In the genomic region with DNA sequence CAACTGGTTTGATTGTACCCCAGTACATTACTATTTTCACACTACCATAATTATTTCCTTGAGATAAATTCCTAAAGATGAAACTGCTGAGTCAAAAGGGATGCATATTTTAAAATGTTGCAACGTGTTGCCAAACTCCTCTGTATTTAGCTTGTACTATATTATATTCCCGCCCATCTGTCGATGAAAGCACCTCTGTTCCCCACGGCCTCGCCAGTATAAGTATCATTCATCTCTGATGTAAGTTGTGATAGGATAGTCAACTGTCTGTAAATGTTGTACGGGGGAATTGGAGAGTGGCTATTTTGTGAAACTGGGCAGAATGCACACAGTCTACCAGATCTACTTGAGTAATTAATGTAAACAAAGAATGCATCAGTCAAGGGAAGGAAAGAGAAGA, we compare ENCODE assay signal across 20 cellular contexts. TPM values are rescaled to one million over a fixed set of nuclear protein-coding genes. Genes with fewer than 3 reads are reported as not detected.
A peak's percentile ranks its signal among the peaks of the same experiment; 100 is the strongest.
DNase-seq lines count a peak whose midpoint lies in the region; ATAC-seq and TF ChIP-seq lines count a peak whose summit lies in the region.
"Had no signal": no experiment of that assay in that cellular context is flagged by ENCODE, and none has a peak within 500 bp of the region (broad histone marks: within the 10 kb centered on the region; RNA-seq: fewer than 3 reads in every experiment).

No MANE protein-coding gene starts in this region.

- H3K4me1 Mint-ChIP-seq in Calu3 (ENCODE audit: low read depth, unreplicated experiment), result peaks cover 24% of the 10 kb centered on the region
- H3K4me1 Mint-ChIP-seq in chondrocyte (ENCODE audit: low read depth), result peaks cover 28% of the 10 kb centered on the region
- H3K4me1 Mint-ChIP-seq: activated CD8-positive, alpha-beta memory T cell treated with anti-CD3 and anti-CD28 coated beads, Interleukin-2, amount 10 ng/mL, durations not matched to agents 7 days and 5 days had no signal

- DNase-seq in Calu3 (no peak), NOMO-1 treated with DMSO at 0.1 percent for 48 hours (lab: John Stamatoyannopoulos, UW; ENCODE audit: unreplicated experiment) (peak; percentile 81), chondrocyte (ENCODE audit: low spot score) (no peak), left kidney (ENCODE audit: low read depth, low spot score) (peak; percentile 32), NCI-H1105 treated with DMSO at 0.1 percent for 48 hours (lab: John Stamatoyannopoulos, UW) (no peak), hepatocyte (ENCODE audit: low spot score) (no peak)
- DNase-seq: activated CD8-positive, alpha-beta memory T cell treated with anti-CD3 and anti-CD28 coated beads, Interleukin-2, amount 10 ng/mL, durations not matched to agents 7 days and 5 days; activated effector memory CD4-positive, alpha-beta T cell treated with anti-CD3 and anti-CD28 coated beads, Interleukin-2, amount 50 U/mL, for 16 hours; anterior cingulate cortex; erythroblast; left ventricle myocardium inferior; NCI-H524 treated with DMSO at 0.1 percent for 48 hours; posterior cingulate gyrus; stimulated activated CD4-positive, alpha-beta T cell treated with anti-CD3 and anti-CD28 coated beads, Interleukin-12 subunit alpha, Interleukin-12 subunit beta, amount 100 ng/mL, for 4 hours; stimulated activated naive CD8-positive, alpha-beta T cell treated with anti-CD3 and anti-CD28 coated beads, Interleukin-15, Interleukin-2, amounts not matched to agents 100 U/mL and 50 U/mL, for 24 hours; T-helper 2 cell had no signal

- H3K4me3 Mint-ChIP-seq in Calu3 (ENCODE audit: low read depth, unreplicated experiment) (no peak overlapping the region), chondrocyte (ENCODE audit: unreplicated experiment) (no peak overlapping the region)
- H3K4me3 Mint-ChIP-seq: activated CD8-positive, alpha-beta memory T cell treated with anti-CD3 and anti-CD28 coated beads, Interleukin-2, amount 10 ng/mL, durations not matched to agents 7 days and 5 days had no signal

- H3K4me3 ChIP-seq in hepatocyte, result no peak overlapping the region
- H3K4me3 ChIP-seq: left ventricle myocardium inferior had no signal

- H4K20me1 ChIP-seq in hepatocyte (ENCODE audit: insufficient read depth, poor library complexity, severe bottlenecking), result no peaks in the 10 kb centered on the region

- WGBS in hepatocyte (ENCODE audit: low lambda C conversion rate, missing lambda C conversion rate), result 77% methylated on average over 6 of the region's 6 CpGs

- H3K9me3 Mint-ChIP-seq in Calu3 (ENCODE audit: low read depth, unreplicated experiment), result no peaks in the 10 kb centered on the region
- H3K9me3 Mint-ChIP-seq in chondrocyte (ENCODE audit: low read depth), result no peaks in the 10 kb centered on the region

- intact Hi-C loops in Calu3 (cut with micrococcal nuclease; ENCODE audit: unreplicated experiment), result no loop called here

- H3K36me3 Mint-ChIP-seq in Calu3 (ENCODE audit: insufficient read depth, unreplicated experiment) (peaks cover 10% of the 10 kb centered on the region), chondrocyte (ENCODE audit: low read depth) (no peaks in the 10 kb centered on the region)
- H3K36me3 Mint-ChIP-seq: activated CD8-positive, alpha-beta memory T cell treated with anti-CD3 and anti-CD28 coated beads, Interleukin-2, amount 10 ng/mL, durations not matched to agents 7 days and 5 days had no signal

- ATAC-seq in HG02759 (IDR thresholded peaks at IDR 0.05; ENCODE audit: unreplicated experiment), result no peak
- no peak for ATAC-seq in HG03520 (IDR thresholded peaks at IDR 0.05; ENCODE audit: unreplicated experiment)
- ATAC-seq: activated CD4-positive, CD25-positive, alpha-beta regulatory T cell treated with anti-CD3 and anti-CD28 coated beads, Interleukin-2, amount 50 U/mL, for 24 hours; activated CD8-positive, alpha-beta memory T cell treated with anti-CD3 and anti-CD28 coated beads, Interleukin-2, amount 10 ng/mL, durations not matched to agents 7 days and 5 days; HCT116; stimulated activated naive CD8-positive, alpha-beta T cell treated with anti-CD3 and anti-CD28 coated beads, Interleukin-15, Interleukin-2, amounts not matched to agents 100 U/mL and 50 U/mL, for 24 hours had no signal

- H3K9me3 ChIP-seq in hepatocyte (ENCODE audit: low read depth), result no peaks in the 10 kb centered on the region
- H3K9me3 ChIP-seq: left ventricle myocardium inferior had no signal

- no peak overlapping the region for H3K27ac ChIP-seq in hepatocyte
- H3K27ac ChIP-seq: left ventricle myocardium inferior had no signal

- H3K4me1 ChIP-seq in hepatocyte (ENCODE audit: insufficient read depth), result peaks cover 12% of the 10 kb centered on the region

- no peaks in the 10 kb centered on the region for H3K9me2 ChIP-seq in hepatocyte (replicated peaks; ENCODE audit: insufficient read depth)

- H3K27me3 Mint-ChIP-seq in Calu3 (ENCODE audit: unreplicated experiment) (peaks cover 6% of the 10 kb centered on the region), chondrocyte (ENCODE audit: low read depth) (no peaks in the 10 kb centered on the region)
- H3K27me3 Mint-ChIP-seq: activated CD8-positive, alpha-beta memory T cell treated with anti-CD3 and anti-CD28 coated beads, Interleukin-2, amount 10 ng/mL, durations not matched to agents 7 days and 5 days had no signal

- TF ChIP-seq CTCF in Calu3 (IDR thresholded peaks at IDR 0.05; ENCODE audit: unreplicated experiment) (no peak), chondrocyte (IDR thresholded peaks at IDR 0.05) (no peak), hepatocyte (IDR thresholded peaks at IDR 0.05; ENCODE audit: poor library complexity) (no peak)

- no TSS peak for BruUV-seq in Calu3 (replicated peaks; lab: Mats Ljungman, UMichigan)

- CTCF ChIA-PET in Calu3 (lab: Charles Lee), result interaction anchor here (0.6 to 2.1 kb wide), 4 partner anchors 12 to 35 kb away, joined by 3 to 9 read pairs (median 6); no protein-coding TSS in a partner anchor

- H3K4me2 ChIP-seq in hepatocyte, result no peak overlapping the region

- H3K27ac Mint-ChIP-seq in Calu3 (ENCODE audit: unreplicated experiment) (peak overlapping the region; percentile 67), chondrocyte (ENCODE audit: unreplicated experiment) (peak overlapping the region; percentile 53)
- H3K27ac Mint-ChIP-seq: activated CD8-positive, alpha-beta memory T cell treated with anti-CD3 and anti-CD28 coated beads, Interleukin-2, amount 10 ng/mL, durations not matched to agents 7 days and 5 days had no signal

- no peak overlapping the region for H2AFZ ChIP-seq in hepatocyte

- no peaks in the 10 kb centered on the region for H3K27me3 ChIP-seq in hepatocyte

- no peaks in the 10 kb centered on the region for H3K79me2 ChIP-seq in hepatocyte

- H3K36me3 ChIP-seq in hepatocyte (replicated peaks; ENCODE audit: insufficient read depth, low read depth), result no peaks in the 10 kb centered on the region
- H3K36me3 ChIP-seq: left ventricle myocardium inferior had no signal

RNA-seq across cellular contexts. Expression of gene TNRC6A, which starts 47.7 kb away (rescaled TPM):
- 58.4 and 60.1 TPM in 2 replicates for total RNA-seq in Calu3 (2022)
- total RNA-seq in chondrocyte, result 42.8 to 57.6 TPM (median 52.1 TPM) in 3 replicates
- total RNA-seq in hepatocyte, result 19.3 and 52.8 TPM in 2 replicates
- 17.1 and 25.2 TPM in 2 replicates for polyA plus RNA-seq in hepatocyte

Comparison
In these comparisons a context has a peak if more than half of its experiments do, and no peak if none do; other contexts are left out.
1. DNase-seq: peak in NOMO-1 treated with DMSO at 0.1 percent for 48 hours (single experiment) and left kidney (single experiment); none in Calu3 (single experiment), chondrocyte (single experiment), NCI-H1105 treated with DMSO at 0.1 percent for 48 hours (single experiment) and hepatocyte (single experiment).